8 cellular contexts compared by ENCODE assay signal in the genomic region with DNA sequence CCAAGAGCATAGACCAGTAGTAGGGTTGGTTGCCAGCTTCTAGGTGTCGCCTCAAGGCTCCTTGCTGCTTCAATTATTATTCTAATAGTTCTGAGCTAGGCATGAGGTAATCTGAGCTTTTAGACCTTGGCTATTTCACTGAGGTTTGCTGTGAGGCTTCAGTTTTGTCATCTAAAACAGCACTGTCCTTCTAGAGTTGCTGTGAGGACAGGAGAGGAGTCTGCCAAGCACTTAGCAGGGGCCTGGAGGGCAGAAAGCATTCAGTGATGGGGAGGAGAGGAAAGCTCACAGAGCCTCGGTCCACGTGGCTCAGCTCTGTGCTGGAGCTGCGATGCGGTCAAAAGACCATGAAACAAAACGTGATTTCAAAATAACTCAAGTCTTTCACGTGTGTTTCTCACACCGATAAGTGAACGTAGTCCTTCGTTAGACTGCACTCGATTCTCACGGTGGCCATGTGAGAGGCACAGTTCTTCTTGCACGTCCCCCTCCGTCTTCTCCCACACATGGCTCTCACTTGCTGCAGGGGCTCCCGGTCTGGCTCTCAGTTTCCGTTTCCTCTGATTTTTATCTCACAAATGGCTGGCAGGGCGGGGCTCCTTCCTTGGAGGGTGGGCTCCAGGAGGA.
A peak's percentile ranks its signal among the peaks of the same experiment; 100 is the strongest.
DNase-seq lines count a peak whose midpoint lies in the region; ATAC-seq, FAIRE-seq and TF ChIP-seq lines count a peak whose summit lies in the region.

No MANE protein-coding gene starts in this region.

- POLR2A ChIA-PET in K562 (lab: Yijun Ruan, JAX): interaction anchor here (1.0 to 1.5 kb wide), 3 partner anchors 12 to 25 kb away, joined by 3 to 5 read pairs (median 3); no protein-coding TSS in a partner anchor

- no peak overlapping the region for H3K4me3 ChIP-seq in K562
- H3K4me3 ChIP-seq in smooth muscle cell: no peak overlapping the region

- peak; percentile 12 for DNase-seq in G401 (ENCODE audit: low spot score)
- DNase-seq in K562 (ENCODE audit: extremely low read depth in 1 of 4, low spot score in 3 of 4): peak in 1 of 4 experiments; percentile 55
- no peak for DNase-seq in smooth muscle cell (lab: John Stamatoyannopoulos, UW; ENCODE audit: unreplicated experiment)
- DNase-seq in SW 1271 (lab: John Stamatoyannopoulos, UW): no peak
- no peak for DNase-seq in NCI-H1694 treated with DMSO at 0.1 percent for 48 hours (lab: John Stamatoyannopoulos, UW)
- no peak for DNase-seq in cerebellum (ENCODE audit: low spot score)

- H3K27ac ChIP-seq in K562 (ENCODE audit: extremely low read depth, low read depth, low read length) (peak overlapping the region; percentile 62), smooth muscle cell (ENCODE audit: low read depth) (no peak overlapping the region)

- in situ Hi-C loops in G401 (cut with HindIII; ENCODE audit: low sequenced_read_pairs): no loop called here
- in situ Hi-C loops in K562 (cut with MboI): loop anchor here (10.0 kb wide), 1 partner anchor 305 kb away; no protein-coding TSS in a partner anchor

- no peaks in the 10 kb centered on the region for H3K9me3 ChIP-seq in K562 (replicated peaks; ENCODE audit: control insufficient read depth, insufficient read depth, low read depth, low read length)
- H3K9me3 ChIP-seq in smooth muscle cell (replicated peaks; ENCODE audit: low read depth): no peaks in the 10 kb centered on the region

- no TSS peak for BruUV-seq in K562 (replicated peaks; lab: Mats Ljungman, UMichigan)

- H2AFZ ChIP-seq in K562 (ENCODE audit: low read depth, low read length): peak overlapping the region; percentile 85
- peak overlapping the region; percentile 26 for H2AFZ ChIP-seq in smooth muscle cell (ENCODE audit: low read depth)

- no peak for TF ChIP-seq RAD21 in K562 (CRISPR knock-in tag; conservative IDR thresholded peaks at IDR 0.05 in 1 of 2, IDR thresholded peaks at IDR 0.05 in 1 of 2)

- intact Hi-C loops in K562 (cut with micrococcal nuclease): no loop called here

- no peak for TF ChIP-seq CTCF in K562 (IDR thresholded peaks at IDR 0.05 in 2 of 3, conservative IDR thresholded peaks at IDR 0.05 in 1 of 3; ENCODE audit: insufficient read depth in 2 of 3, low read depth in 1 of 3, low read length in 3 of 3)
- no peak for TF ChIP-seq CTCF in smooth muscle cell (IDR thresholded peaks at IDR 0.05; ENCODE audit: borderline replicate concordance, insufficient read depth, poor library complexity, severe bottlenecking)

- peaks cover 14% of the 10 kb centered on the region for H3F3A ChIP-seq in smooth muscle cell (ENCODE audit: low read depth)

- H3K36me3 ChIP-seq in K562 (ENCODE audit: control insufficient read depth, insufficient read depth, low read length): 0 out of 3 replicates have a peak, but pooled peaks cover 5% of the 10 kb centered on the region
- H3K36me3 ChIP-seq in smooth muscle cell (ENCODE audit: low read depth): no peaks in the 10 kb centered on the region

- 0 out of 2 replicates have a peak, but pooled peaks cover 3% of the 10 kb centered on the region for H4K20me1 ChIP-seq in K562 (replicated peaks; ENCODE audit: control insufficient read depth, insufficient read depth, low read length)
- no peaks in the 10 kb centered on the region for H4K20me1 ChIP-seq in smooth muscle cell (ENCODE audit: low read depth)

- peaks cover 44 to 62% of the 10 kb centered on the region in 2 experiments for H3K4me1 ChIP-seq in K562 (replicated peaks in 1 of 2; ENCODE audit: control insufficient read depth in 2 of 2, insufficient read depth in 2 of 2, low read length in 2 of 2)
- H3K4me1 ChIP-seq in smooth muscle cell (ENCODE audit: low read depth): peaks cover 31% of the 10 kb centered on the region

- 36% methylated on average over 15 of the region's 17 CpGs for WGBS in K562 (ENCODE audit: insufficient coverage, low coverage, missing lambda C conversion rate)
- 57% methylated on average over 17 of the region's 17 CpGs for WGBS in smooth muscle cell (ENCODE audit: low lambda C conversion rate)

- no peaks in the 10 kb centered on the region; a peak in 1 of 5 replicates for H3K27me3 ChIP-seq in K562 (ENCODE audit: control insufficient read depth in 2 of 2, insufficient read depth in 2 of 2, low read length in 2 of 2)
- no peaks in the 10 kb centered on the region for H3K27me3 ChIP-seq in smooth muscle cell (ENCODE audit: low read depth)

- CTCF ChIA-PET in K562 (lab: Yijun Ruan, JAX; ENCODE audit: low intra/inter-chr PET ratio): no interaction called here

- peaks cover 21% of the 10 kb centered on the region; the same call in 2 of the 3 replicates for H3K79me2 ChIP-seq in K562 (ENCODE audit: control insufficient read depth, insufficient read depth, low read length)
- H3K79me2 ChIP-seq in smooth muscle cell (ENCODE audit: low read depth): no peaks in the 10 kb centered on the region

- H3K9ac ChIP-seq in K562 (ENCODE audit: insufficient read depth in 1 of 2, low read depth in 2 of 2, low read length in 2 of 2): peak overlapping the region; percentile 41 to 46; a peak in 2 of 4 replicates
- no peak overlapping the region for H3K9ac ChIP-seq in smooth muscle cell (ENCODE audit: low read depth)

- FAIRE-seq in K562 (lab: Jason Lieb, UNC): no peak

- ATAC-seq in GM21360 (IDR thresholded peaks at IDR 0.05; ENCODE audit: unreplicated experiment) (peak; percentile 62), HG03520 (IDR thresholded peaks at IDR 0.05; ENCODE audit: unreplicated experiment) (peak; percentile 45), K562 (peak; percentile 4; the same call in 1 of the 3 replicates)

- TF ChIP-seq POLR2A in K562 (conservative IDR thresholded peaks at IDR 0.05): no peak

- no peak for TF ChIP-seq EP300 in K562 (IDR thresholded peaks at IDR 0.05; ENCODE audit: low read length)

- no peaks in the 10 kb centered on the region for H3K9me1 ChIP-seq in K562 (ENCODE audit: control insufficient read depth, insufficient read depth, low read length)

- H3K4me2 ChIP-seq in K562 (ENCODE audit: insufficient read depth, low read length) (peak overlapping the region; percentile 59), smooth muscle cell (no peak overlapping the region)

TF ChIP-seq in K562, 482 proteins besides CTCF, POLR2A, EP300 and RAD21 (continues in another document):
- TF ChIP-seq STAT5A (IDR thresholded peaks at IDR 0.05; ENCODE audit: borderline replicate concordance, low read length) (no peak), ZNF77 (CRISPR knock-in tag; IDR thresholded peaks at IDR 0.05) (no peak)

Comparison
In these comparisons a context has a peak if more than half of its experiments do, and no peak if none do; other contexts are left out.
1. ATAC-seq: peak in every context shown above with its lines; median percentile 62 in GM21360; 45 in HG03520; 4 in K562.